ENCODE assay signal across 1 cellular context in genomic region chr6:135088818-135089809, GRCh38.
TF ChIP-seq lines count a peak whose summit lies in the region.

No MANE protein-coding gene starts in this region.

TF ChIP-seq in HepG2, 621 proteins besides CTCF, POLR2A, EP300 and RAD21 (continued from another document and continues in another):
- TF ChIP-seq, protein P1, sequence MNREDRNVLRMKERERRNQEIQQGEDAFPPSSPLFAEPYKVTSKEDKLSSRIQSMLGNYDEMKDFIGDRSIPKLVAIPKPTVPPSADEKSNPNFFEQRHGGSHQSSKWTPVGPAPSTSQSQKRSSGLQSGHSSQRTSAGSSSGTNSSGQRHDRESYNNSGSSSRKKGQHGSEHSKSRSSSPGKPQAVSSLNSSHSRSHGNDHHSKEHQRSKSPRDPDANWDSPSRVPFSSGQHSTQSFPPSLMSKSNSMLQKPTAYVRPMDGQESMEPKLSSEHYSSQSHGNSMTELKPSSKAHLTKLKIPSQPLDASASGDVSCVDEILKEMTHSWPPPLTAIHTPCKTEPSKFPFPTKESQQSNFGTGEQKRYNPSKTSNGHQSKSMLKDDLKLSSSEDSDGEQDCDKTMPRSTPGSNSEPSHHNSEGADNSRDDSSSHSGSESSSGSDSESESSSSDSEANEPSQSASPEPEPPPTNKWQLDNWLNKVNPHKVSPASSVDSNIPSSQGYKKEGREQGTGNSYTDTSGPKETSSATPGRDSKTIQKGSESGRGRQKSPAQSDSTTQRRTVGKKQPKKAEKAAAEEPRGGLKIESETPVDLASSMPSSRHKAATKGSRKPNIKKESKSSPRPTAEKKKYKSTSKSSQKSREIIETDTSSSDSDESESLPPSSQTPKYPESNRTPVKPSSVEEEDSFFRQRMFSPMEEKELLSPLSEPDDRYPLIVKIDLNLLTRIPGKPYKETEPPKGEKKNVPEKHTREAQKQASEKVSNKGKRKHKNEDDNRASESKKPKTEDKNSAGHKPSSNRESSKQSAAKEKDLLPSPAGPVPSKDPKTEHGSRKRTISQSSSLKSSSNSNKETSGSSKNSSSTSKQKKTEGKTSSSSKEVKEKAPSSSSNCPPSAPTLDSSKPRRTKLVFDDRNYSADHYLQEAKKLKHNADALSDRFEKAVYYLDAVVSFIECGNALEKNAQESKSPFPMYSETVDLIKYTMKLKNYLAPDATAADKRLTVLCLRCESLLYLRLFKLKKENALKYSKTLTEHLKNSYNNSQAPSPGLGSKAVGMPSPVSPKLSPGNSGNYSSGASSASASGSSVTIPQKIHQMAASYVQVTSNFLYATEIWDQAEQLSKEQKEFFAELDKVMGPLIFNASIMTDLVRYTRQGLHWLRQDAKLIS (CRISPR knock-in tag; IDR thresholded peaks at IDR 0.05) = no peak
- peak; percentile 49 for TF ChIP-seq FOSL2 (CRISPR knock-in tag; IDR thresholded peaks at IDR 0.05)
- TF ChIP-seq ZNF841 (CRISPR knock-in tag; IDR thresholded peaks at IDR 0.05; ENCODE audit: borderline replicate concordance) = no peak
- no peak for TF ChIP-seq ZMAT3 (CRISPR knock-in tag; conservative IDR thresholded peaks at IDR 0.05)
- no peak for TF ChIP-seq ZFP36L2 (CRISPR knock-in tag; IDR thresholded peaks at IDR 0.05)
- no peak for TF ChIP-seq SRF (IDR thresholded peaks at IDR 0.05; ENCODE audit: low read depth, low read length)
- TF ChIP-seq HCFC1 (IDR thresholded peaks at IDR 0.05; ENCODE audit: low read depth, low read length) = no peak
- TF ChIP-seq, protein P2, sequence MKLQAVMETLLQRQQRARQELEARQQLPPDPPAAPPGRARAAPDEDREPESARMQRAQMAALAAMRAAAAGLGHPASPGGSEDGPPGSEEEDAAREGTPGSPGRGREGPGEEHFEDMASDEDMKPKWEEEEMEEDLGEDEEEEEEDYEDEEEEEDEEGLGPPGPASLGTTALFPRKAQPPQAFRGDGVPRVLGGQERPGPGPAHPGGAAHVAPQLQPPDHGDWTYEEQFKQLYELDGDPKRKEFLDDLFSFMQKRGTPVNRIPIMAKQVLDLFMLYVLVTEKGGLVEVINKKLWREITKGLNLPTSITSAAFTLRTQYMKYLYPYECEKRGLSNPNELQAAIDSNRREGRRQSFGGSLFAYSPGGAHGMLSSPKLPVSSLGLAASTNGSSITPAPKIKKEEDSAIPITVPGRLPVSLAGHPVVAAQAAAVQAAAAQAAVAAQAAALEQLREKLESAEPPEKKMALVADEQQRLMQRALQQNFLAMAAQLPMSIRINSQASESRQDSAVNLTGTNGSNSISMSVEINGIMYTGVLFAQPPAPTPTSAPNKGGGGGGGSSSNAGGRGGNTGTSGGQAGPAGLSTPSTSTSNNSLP (IDR thresholded peaks at IDR 0.05; ENCODE audit: low read depth, low read length) = peak; percentile 76
- TF ChIP-seq NONO (IDR thresholded peaks at IDR 0.05) = no peak
- no peak for TF ChIP-seq NONO (CRISPR knock-in tag; conservative IDR thresholded peaks at IDR 0.05)
- TF ChIP-seq ZFP36L1 (CRISPR knock-in tag; IDR thresholded peaks at IDR 0.05) = no peak
- TF ChIP-seq HOXA3 (CRISPR knock-in tag; IDR thresholded peaks at IDR 0.05) = no peak
- TF ChIP-seq TBX3 (IDR thresholded peaks at IDR 0.05; ENCODE audit: borderline replicate concordance) = peak; percentile 30; the same call in 1 of the 2 replicates
- TF ChIP-seq NR2F6 (IDR thresholded peaks at IDR 0.05) = no peak
- TF ChIP-seq NR2F6 (CRISPR knock-in tag; IDR thresholded peaks at IDR 0.05) = no peak
- TF ChIP-seq SMC3 (IDR thresholded peaks at IDR 0.05; ENCODE audit: low read length) = peak; percentile 23; the same call in 1 of the 2 replicates
- no peak for TF ChIP-seq ZNF24 (IDR thresholded peaks at IDR 0.05)
- TF ChIP-seq CBX2 (IDR thresholded peaks at IDR 0.05; ENCODE audit: low read depth, low read length) = no peak
- TF ChIP-seq CBX2 (CRISPR knock-in tag; IDR thresholded peaks at IDR 0.05; ENCODE audit: low read depth) = no peak
- TF ChIP-seq NBN (conservative IDR thresholded peaks at IDR 0.05) = no peak
- TF ChIP-seq SMAD9 (CRISPR knock-in tag; IDR thresholded peaks at IDR 0.05) = no peak
- no peak for TF ChIP-seq SUZ12 (IDR thresholded peaks at IDR 0.05; ENCODE audit: low read depth, low read length)
- no peak for TF ChIP-seq ESRRA (CRISPR knock-in tag; IDR thresholded peaks at IDR 0.05; ENCODE audit: low read depth)
- peak; percentile 36; the same call in 1 of the 2 replicates for TF ChIP-seq HNF4A (CRISPR knock-in tag; IDR thresholded peaks at IDR 0.05)
- TF ChIP-seq ISL2 (CRISPR knock-in tag; IDR thresholded peaks at IDR 0.05) = 0 out of 2 replicates have a peak, but pooled peaks have one; percentile 21
- TF ChIP-seq ZNF235 (CRISPR knock-in tag; IDR thresholded peaks at IDR 0.05; ENCODE audit: borderline replicate concordance) = no peak
- TF ChIP-seq MEIS2 (CRISPR knock-in tag; IDR thresholded peaks at IDR 0.05) = no peak
- no peak for TF ChIP-seq SKIL (CRISPR knock-in tag; IDR thresholded peaks at IDR 0.05; ENCODE audit: borderline replicate concordance)
- no peak for TF ChIP-seq AHR (CRISPR knock-in tag; IDR thresholded peaks at IDR 0.05)
- TF ChIP-seq ATF3 (CRISPR knock-in tag; IDR thresholded peaks at IDR 0.05) = peak; percentile 74
- no peak for TF ChIP-seq NR2C2 (CRISPR knock-in tag; IDR thresholded peaks at IDR 0.05; ENCODE audit: borderline replicate concordance)
- TF ChIP-seq SIX1 (CRISPR knock-in tag; IDR thresholded peaks at IDR 0.05; ENCODE audit: borderline replicate concordance) = peak; percentile 67; the same call in 1 of the 2 replicates
- TF ChIP-seq WIZ (CRISPR knock-in tag; IDR thresholded peaks at IDR 0.05) = no peak
- TF ChIP-seq, protein P3, sequence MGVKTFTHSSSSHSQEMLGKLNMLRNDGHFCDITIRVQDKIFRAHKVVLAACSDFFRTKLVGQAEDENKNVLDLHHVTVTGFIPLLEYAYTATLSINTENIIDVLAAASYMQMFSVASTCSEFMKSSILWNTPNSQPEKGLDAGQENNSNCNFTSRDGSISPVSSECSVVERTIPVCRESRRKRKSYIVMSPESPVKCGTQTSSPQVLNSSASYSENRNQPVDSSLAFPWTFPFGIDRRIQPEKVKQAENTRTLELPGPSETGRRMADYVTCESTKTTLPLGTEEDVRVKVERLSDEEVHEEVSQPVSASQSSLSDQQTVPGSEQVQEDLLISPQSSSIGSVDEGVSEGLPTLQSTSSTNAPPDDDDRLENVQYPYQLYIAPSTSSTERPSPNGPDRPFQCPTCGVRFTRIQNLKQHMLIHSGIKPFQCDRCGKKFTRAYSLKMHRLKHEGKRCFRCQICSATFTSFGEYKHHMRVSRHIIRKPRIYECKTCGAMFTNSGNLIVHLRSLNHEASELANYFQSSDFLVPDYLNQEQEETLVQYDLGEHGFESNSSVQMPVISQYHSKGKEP (CRISPR knock-in tag; IDR thresholded peaks at IDR 0.05) = no peak
- TF ChIP-seq POGK (CRISPR knock-in tag; conservative IDR thresholded peaks at IDR 0.05) = no peak
- TF ChIP-seq TBX2 (CRISPR knock-in tag; IDR thresholded peaks at IDR 0.05; ENCODE audit: borderline replicate concordance) = no peak
- no peak for TF ChIP-seq NR2F2 (IDR thresholded peaks at IDR 0.05; ENCODE audit: borderline replicate concordance, low read depth)
- TF ChIP-seq MYNN (CRISPR knock-in tag; IDR thresholded peaks at IDR 0.05; ENCODE audit: low read depth) = no peak
- no peak for TF ChIP-seq ZNF180 (CRISPR knock-in tag; IDR thresholded peaks at IDR 0.05; ENCODE audit: borderline replicate concordance, low read depth)
- TF ChIP-seq SP1 (IDR thresholded peaks at IDR 0.05) = no peak
- no peak for TF ChIP-seq SP1 (CRISPR knock-in tag; IDR thresholded peaks at IDR 0.05)
- no peak for TF ChIP-seq ZNF558 (CRISPR knock-in tag; IDR thresholded peaks at IDR 0.05; ENCODE audit: borderline replicate concordance)
- no peak for TF ChIP-seq RXRA (CRISPR knock-in tag; IDR thresholded peaks at IDR 0.05)
- TF ChIP-seq TSC22D2 (CRISPR knock-in tag; IDR thresholded peaks at IDR 0.05; ENCODE audit: borderline replicate concordance) = no peak
- 0 out of 2 replicates have a peak, but pooled peaks have one; percentile 8 for TF ChIP-seq FOXA3 (CRISPR knock-in tag; IDR thresholded peaks at IDR 0.05)
- TF ChIP-seq TCF7L2 (IDR thresholded peaks at IDR 0.05; ENCODE audit: low read depth, low read length) = no peak
- no peak for TF ChIP-seq SIN3B (IDR thresholded peaks at IDR 0.05; ENCODE audit: low read length)
- TF ChIP-seq GATA4 (IDR thresholded peaks at IDR 0.05; ENCODE audit: borderline replicate concordance, low read depth) = no peak
- TF ChIP-seq ZNF619 (CRISPR knock-in tag; IDR thresholded peaks at IDR 0.05) = no peak
- TF ChIP-seq, protein P4, sequence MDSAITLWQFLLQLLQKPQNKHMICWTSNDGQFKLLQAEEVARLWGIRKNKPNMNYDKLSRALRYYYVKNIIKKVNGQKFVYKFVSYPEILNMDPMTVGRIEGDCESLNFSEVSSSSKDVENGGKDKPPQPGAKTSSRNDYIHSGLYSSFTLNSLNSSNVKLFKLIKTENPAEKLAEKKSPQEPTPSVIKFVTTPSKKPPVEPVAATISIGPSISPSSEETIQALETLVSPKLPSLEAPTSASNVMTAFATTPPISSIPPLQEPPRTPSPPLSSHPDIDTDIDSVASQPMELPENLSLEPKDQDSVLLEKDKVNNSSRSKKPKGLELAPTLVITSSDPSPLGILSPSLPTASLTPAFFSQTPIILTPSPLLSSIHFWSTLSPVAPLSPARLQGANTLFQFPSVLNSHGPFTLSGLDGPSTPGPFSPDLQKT (CRISPR knock-in tag; IDR thresholded peaks at IDR 0.05; ENCODE audit: borderline replicate concordance) = no peak
- no peak for TF ChIP-seq TBP (CRISPR knock-in tag; IDR thresholded peaks at IDR 0.05)
- no peak for TF ChIP-seq ZNF615 (CRISPR knock-in tag; IDR thresholded peaks at IDR 0.05; ENCODE audit: borderline replicate concordance)
- no peak for TF ChIP-seq REXO4 (CRISPR knock-in tag; IDR thresholded peaks at IDR 0.05; ENCODE audit: borderline replicate concordance)
- TF ChIP-seq, protein P5, sequence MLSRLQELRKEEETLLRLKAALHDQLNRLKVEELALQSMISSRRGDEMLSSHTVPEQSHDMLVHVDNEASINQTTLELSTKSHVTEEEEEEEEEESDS (CRISPR knock-in tag; IDR thresholded peaks at IDR 0.05; ENCODE audit: borderline replicate concordance) = no peak
- TF ChIP-seq MAFF (IDR thresholded peaks at IDR 0.05; ENCODE audit: low read depth, low read length) = peak; percentile 43; the same call in 1 of the 2 replicates
- TF ChIP-seq CEBPB (IDR thresholded peaks at IDR 0.05; ENCODE audit: borderline replicate concordance, low read depth, low read length) = peak; percentile 98
- 0 out of 2 replicates have a peak, but pooled peaks have one; percentile 53 for TF ChIP-seq ZSCAN20 (CRISPR knock-in tag; IDR thresholded peaks at IDR 0.05; ENCODE audit: borderline replicate concordance)
- no peak for TF ChIP-seq BCL6 (CRISPR knock-in tag; IDR thresholded peaks at IDR 0.05)
- TF ChIP-seq ZNF740 (CRISPR knock-in tag; IDR thresholded peaks at IDR 0.05) = no peak
- 0 out of 2 replicates have a peak, but pooled peaks have one; percentile 36 for TF ChIP-seq GATAD2A (CRISPR knock-in tag; IDR thresholded peaks at IDR 0.05)
- no peak for TF ChIP-seq ZNF713 (CRISPR knock-in tag; IDR thresholded peaks at IDR 0.05)
- no peak for TF ChIP-seq HNRNPL (IDR thresholded peaks at IDR 0.05; ENCODE audit: low read depth, low read length)
- TF ChIP-seq GPN1 (CRISPR knock-in tag; IDR thresholded peaks at IDR 0.05; ENCODE audit: borderline replicate concordance) = no peak
- no peak for TF ChIP-seq BRD4 (CRISPR knock-in tag; IDR thresholded peaks at IDR 0.05)
- TF ChIP-seq GRHL1 (CRISPR knock-in tag; conservative IDR thresholded peaks at IDR 0.05) = no peak
- no peak for TF ChIP-seq ZZZ3 (CRISPR knock-in tag; IDR thresholded peaks at IDR 0.05; ENCODE audit: borderline replicate concordance)
